Comparison of ENCODE assay signal across 2 cellular contexts in genomic region chr13:67568205-67568604, GRCh38.
TF ChIP-seq lines count a peak whose summit lies in the region.

No MANE protein-coding gene starts in this region.

TF ChIP-seq in IMR-90, 13 proteins besides CTCF, POLR2A, EP300 and RAD21 (continued from another document):
- TF ChIP-seq MAZ (IDR thresholded peaks at IDR 0.05; ENCODE audit: borderline replicate concordance, low read depth, low read length) (no peak), MXI1 (IDR thresholded peaks at IDR 0.05; ENCODE audit: borderline replicate concordance, low read depth, low read length) (no peak), MAFK (IDR thresholded peaks at IDR 0.05; ENCODE audit: low read depth, low read length) (peak; percentile 61), USF2 (IDR thresholded peaks at IDR 0.05; ENCODE audit: low read depth, low read length) (no peak)

TF ChIP-seq in WTC11, 78 proteins besides CTCF, POLR2A, EP300 and RAD21 (continued from another document):
- no peak for TF ChIP-seq STAT6 (CRISPR knock-in tag; conservative IDR thresholded peaks at IDR 0.05; ENCODE audit: low read depth)
- TF ChIP-seq CBFB (CRISPR knock-in tag; IDR thresholded peaks at IDR 0.05; ENCODE audit: low read depth) = no peak
- TF ChIP-seq ATF2 (CRISPR knock-in tag; IDR thresholded peaks at IDR 0.05; ENCODE audit: borderline replicate concordance, low read depth) = no peak
- no peak for TF ChIP-seq ZBTB43 (CRISPR knock-in tag; IDR thresholded peaks at IDR 0.05)
